1 cellular context compared by ENCODE assay signal in genomic region chr3:107870096-107870495, GRCh38.
TF ChIP-seq lines count a peak whose summit lies in the region.

No MANE protein-coding gene starts in this region.

TF ChIP-seq in HEK293, 187 proteins besides CTCF, POLR2A, EP300 and RAD21 (continued from another document):
- TF ChIP-seq OSR2 (tag by site-specific recombination; IDR thresholded peaks at IDR 0.05) (no peak), ZNF155 (tag by site-specific recombination; IDR thresholded peaks at IDR 0.05) (no peak), SETDB1 (IDR thresholded peaks at IDR 0.05; ENCODE audit: insufficient read length, low read length) (peak; percentile 29), ZNF596 (tag by site-specific recombination; IDR thresholded peaks at IDR 0.05) (no peak), ZNF449 (tag by site-specific recombination; IDR thresholded peaks at IDR 0.05) (peak; percentile 45; the same call in 1 of the 2 replicates), BCL11A (tag by site-specific recombination; IDR thresholded peaks at IDR 0.05; ENCODE audit: low read depth) (no peak), ZNF555 (tag by site-specific recombination; conservative IDR thresholded peaks at IDR 0.05) (no peak), SP7 (tag by site-specific recombination; IDR thresholded peaks at IDR 0.05) (no peak), ZSCAN18 (tag by site-specific recombination; IDR thresholded peaks at IDR 0.05) (no peak), ZNF626 (tag by site-specific recombination; IDR thresholded peaks at IDR 0.05) (no peak), ZNF133 (tag by site-specific recombination; IDR thresholded peaks at IDR 0.05) (no peak)
